In genomic region chr5:168675883-168676408, GRCh38 we compare ENCODE assay signal across 1 cellular context.
A peak's percentile ranks its signal among the peaks of the same experiment; 100 is the strongest.
TF ChIP-seq lines count a peak whose summit lies in the region.

No MANE protein-coding gene starts in this region.

TF ChIP-seq in HEK293, 187 proteins besides CTCF, POLR2A, EP300 and RAD21 (continued from another document):
- TF ChIP-seq ZBTB11 (tag by site-specific recombination; conservative IDR thresholded peaks at IDR 0.05; ENCODE audit: low read depth) (no peak), ZNF140 (tag by site-specific recombination; IDR thresholded peaks at IDR 0.05) (no peak), ZNF707 (tag by site-specific recombination; IDR thresholded peaks at IDR 0.05) (no peak), ZNF280C (tag by site-specific recombination; IDR thresholded peaks at IDR 0.05) (no peak), ZNF837 (tag by site-specific recombination; IDR thresholded peaks at IDR 0.05) (no peak), ZIC2 (tag by site-specific recombination; IDR thresholded peaks at IDR 0.05) (no peak), ZNF561 (tag by site-specific recombination; IDR thresholded peaks at IDR 0.05; ENCODE audit: borderline replicate concordance) (no peak), ZNF843 (tag by site-specific recombination; IDR thresholded peaks at IDR 0.05) (no peak), ZNF529 (tag by site-specific recombination; IDR thresholded peaks at IDR 0.05; ENCODE audit: insufficient replicate concordance) (peak; percentile 97), ZNF426 (tag by site-specific recombination; IDR thresholded peaks at IDR 0.05) (no peak), EGR2 (tag by site-specific recombination; IDR thresholded peaks at IDR 0.05; ENCODE audit: low read depth) (peak; percentile 79), REST (tag by site-specific recombination; IDR thresholded peaks at IDR 0.05) (no peak), ZSCAN18 (tag by site-specific recombination; IDR thresholded peaks at IDR 0.05) (no peak), ATF2 (tag by site-specific recombination; IDR thresholded peaks at IDR 0.05; ENCODE audit: low read depth) (no peak), ZNF239 (tag by site-specific recombination; IDR thresholded peaks at IDR 0.05) (no peak), ZFP69B (tag by site-specific recombination; IDR thresholded peaks at IDR 0.05) (no peak), ZNF623 (tag by site-specific recombination; IDR thresholded peaks at IDR 0.05) (no peak), ZFP3 (tag by site-specific recombination; IDR thresholded peaks at IDR 0.05; ENCODE audit: low read depth) (no peak), PRDM1 (tag by site-specific recombination; IDR thresholded peaks at IDR 0.05) (no peak), ZNF280D (tag by site-specific recombination; IDR thresholded peaks at IDR 0.05) (no peak), ZNF223 (tag by site-specific recombination; IDR thresholded peaks at IDR 0.05) (no peak), ZBTB8A (tag by site-specific recombination; IDR thresholded peaks at IDR 0.05) (no peak), ZNF433 (tag by site-specific recombination; IDR thresholded peaks at IDR 0.05; ENCODE audit: low read depth) (no peak), ELK4 (IDR thresholded peaks at IDR 0.05; ENCODE audit: borderline replicate concordance, low read depth, low read length) (no peak), ZBTB7A (tag by site-specific recombination; IDR thresholded peaks at IDR 0.05; ENCODE audit: low read depth) (no peak), ZFHX2 (tag by site-specific recombination; conservative IDR thresholded peaks at IDR 0.05) (0 out of 2 replicates have a peak, but pooled peaks have one; percentile 32), ZNF76 (tag by site-specific recombination; IDR thresholded peaks at IDR 0.05; ENCODE audit: borderline replicate concordance, low read depth) (no peak), ZNF530 (tag by site-specific recombination; IDR thresholded peaks at IDR 0.05; ENCODE audit: low read depth) (no peak), ZNF768 (tag by site-specific recombination; IDR thresholded peaks at IDR 0.05) (no peak), ZFP37 (tag by site-specific recombination; IDR thresholded peaks at IDR 0.05) (no peak)
